9 cellular contexts compared by ENCODE assay signal in genomic region chr11:47406896-47407745, GRCh38. TPM values are rescaled to one million over a fixed set of nuclear protein-coding genes. Genes with fewer than 3 reads are reported as not detected.
DNase-seq lines count a peak whose midpoint lies in the region; ATAC-seq, FAIRE-seq and TF ChIP-seq lines count a peak whose summit lies in the region.
"Had no signal": no experiment of that assay in that cellular context is flagged by ENCODE, and none has a peak within 500 bp of the region (broad histone marks: within the 10 kb centered on the region; RNA-seq: fewer than 3 reads in every experiment).

No MANE protein-coding gene starts in this region.

- no peaks in the 10 kb centered on the region for H3K9me3 ChIP-seq in HepG2 (ENCODE audit: low read length)
- H3K9me3 ChIP-seq in transverse colon: no peaks in the 10 kb centered on the region

- H3K36me3 Mint-ChIP-seq in activated naive CD4-positive, alpha-beta T cell treated with anti-CD3 and anti-CD28 coated beads, Interleukin-2, amount 10 ng/mL, durations not matched to agents 7 days and 5 days: no peaks in the 10 kb centered on the region

- H3K27me3 Mint-ChIP-seq in activated naive CD4-positive, alpha-beta T cell treated with anti-CD3 and anti-CD28 coated beads, Interleukin-2, amount 10 ng/mL, durations not matched to agents 7 days and 5 days: peaks cover 8% of the 10 kb centered on the region

- no peak; the same call in 2 of the 3 replicates for ATAC-seq in HepG2
- no peak for ATAC-seq in HG03097 (IDR thresholded peaks at IDR 0.05; ENCODE audit: low FRiP score, unreplicated experiment)

- BruUV-seq in HepG2 (replicated peaks; lab: Mats Ljungman, UMichigan): TSS peak; percentile 93

- intact Hi-C loops in HepG2 (cut with micrococcal nuclease; ENCODE audit: unreplicated experiment): no loop called here
- intact Hi-C loops in transverse colon (cut with DNase I; ENCODE audit: low total_unique reads): no loop called here

- no peak for DNase-seq in activated naive CD4-positive, alpha-beta T cell treated with anti-CD3 and anti-CD28 coated beads, Interleukin-2, amount 10 ng/mL, durations not matched to agents 7 days and 5 days
- DNase-seq in activated naive CD4-positive, alpha-beta T cell treated with Interleukin-2 at 50 U/mL for 16 hours: no peak
- peak; percentile 58 for DNase-seq in amniotic epithelial cell (ENCODE audit: low read depth)
- no peak for DNase-seq in HepG2 (ENCODE audit: low spot score)
- DNase-seq in transverse colon: no peak
- no peak for DNase-seq in stimulated activated CD4-positive, alpha-beta T cell treated with anti-CD3 and anti-CD28 coated beads, Interleukin-1b, Interleukin-23, amount 100 ng/mL, for 48 hours
- no peak for DNase-seq in HT-29 (ENCODE audit: low spot score)

- peak overlapping the region; percentile 94 for H3K4me2 ChIP-seq in HepG2 (ENCODE audit: low read depth, low read length)

- H3K9me3 Mint-ChIP-seq in activated naive CD4-positive, alpha-beta T cell treated with anti-CD3 and anti-CD28 coated beads, Interleukin-2, amount 10 ng/mL, durations not matched to agents 7 days and 5 days: no peaks in the 10 kb centered on the region

- peaks cover 30% of the 10 kb centered on the region for H3K4me1 Mint-ChIP-seq in activated naive CD4-positive, alpha-beta T cell treated with anti-CD3 and anti-CD28 coated beads, Interleukin-2, amount 10 ng/mL, durations not matched to agents 7 days and 5 days

- H3K79me2 ChIP-seq in HepG2 (ENCODE audit: insufficient read depth, low read length): peaks cover 9% of the 10 kb centered on the region

- H3K4me1 ChIP-seq in HepG2 (ENCODE audit: insufficient read depth, low read length) (peaks cover 53% of the 10 kb centered on the region), transverse colon (peaks cover 16 to 32% (median 27%) of the 10 kb centered on the region in 4 donors)

- peak overlapping the region; percentile 46 for H2AFZ ChIP-seq in HepG2 (ENCODE audit: low read length)

- no peak for FAIRE-seq in HepG2 (lab: Jason Lieb, UNC)

- peak overlapping the region; percentile 57 to 78 (median 69) for H3K4me3 ChIP-seq in HepG2 (replicated peaks in 1 of 3; ENCODE audit: insufficient read depth in 1 of 3, low read depth in 2 of 3, low read length in 3 of 3)
- H3K4me3 ChIP-seq in transverse colon: peak overlapping the region; percentile 47 to 82 (median 74)

- POLR2A ChIA-PET in HepG2 (lab: Yijun Ruan, JAX): interaction anchor here (0.6 to 1.9 kb wide), 6 partner anchors 9 to 47 kb away, joined by 3 to 9 read pairs (median 4); partner anchors contain the start of gene PSMC3

- H3K27me3 ChIP-seq in HepG2 (ENCODE audit: control insufficient read depth in 1 of 2, insufficient read depth in 2 of 2, low read length in 2 of 2): no peaks in the 10 kb centered on the region; a peak in 1 of 5 replicates
- no peaks in the 10 kb centered on the region for H3K27me3 ChIP-seq in transverse colon

- H3K9ac ChIP-seq in HepG2 (ENCODE audit: insufficient read depth, low read depth, low read length): peak overlapping the region; percentile 71

- no peak for TF ChIP-seq RAD21 in HepG2 (CRISPR knock-in tag; IDR thresholded peaks at IDR 0.05)

- in situ Hi-C loops in HepG2 (cut with HindIII; ENCODE audit: extremely low pct_ligation_motif_present, low pct_unique_long_range_greater_than_20kb) (loop anchor here (5.0 kb wide), 1 partner anchor 35 kb away; no protein-coding TSS in a partner anchor), transverse colon (cut with MboI; ENCODE audit: low pct_ligation_motif_present in 1 of 4, low pct_unique_long_range_greater_than_20kb in 1 of 4, low sequenced_read_pairs in 3 of 4) (no loop called here)

- H3K27ac Mint-ChIP-seq in activated naive CD4-positive, alpha-beta T cell treated with anti-CD3 and anti-CD28 coated beads, Interleukin-2, amount 10 ng/mL, durations not matched to agents 7 days and 5 days: peak overlapping the region; percentile 89

- no peaks in the 10 kb centered on the region; a peak in 1 of 5 replicates for H3K36me3 ChIP-seq in HepG2 (replicated peaks in 1 of 2; ENCODE audit: control insufficient read depth in 1 of 2, insufficient read depth in 2 of 2, low read length in 2 of 2)
- no peaks in the 10 kb centered on the region for H3K36me3 ChIP-seq in transverse colon

- TF ChIP-seq CTCF in HepG2 (CRISPR knock-in tag; IDR thresholded peaks at IDR 0.05) (no peak), transverse colon (IDR thresholded peaks at IDR 0.05) (no peak)

- H3K27ac ChIP-seq in HepG2 (ENCODE audit: extremely low read length, insufficient read depth, low read length) (peak overlapping the region; percentile 83), transverse colon (peak overlapping the region; percentile 89 to 99 (median 93))

- peak overlapping the region; percentile 92 for H3K4me3 Mint-ChIP-seq in activated naive CD4-positive, alpha-beta T cell treated with anti-CD3 and anti-CD28 coated beads, Interleukin-2, amount 10 ng/mL, durations not matched to agents 7 days and 5 days

- CTCF ChIA-PET in activated naive CD4-positive, alpha-beta T cell treated with anti-CD3 and anti-CD28 coated beads, Interleukin-2, amount 10 ng/mL, durations not matched to agents 7 days and 5 days (lab: Charles Lee): interaction anchor here (0.8 to 7.8 kb wide), 6 partner anchors 20 to 148 kb away, joined by 3 to 133 read pairs (median 4); no protein-coding TSS in a partner anchor
- CTCF ChIA-PET in HepG2 (lab: Yijun Ruan, JAX; ENCODE audit: low intra/inter-chr PET ratio, low total read pairs): interaction anchor here (2.5 kb wide), 1 partner anchor 33 kb away, joined by 35 read pairs; no protein-coding TSS in a partner anchor

- H4K20me1 ChIP-seq in HepG2 (ENCODE audit: insufficient read depth, low read length): no peaks in the 10 kb centered on the region

- TF ChIP-seq EP300 in HepG2 (IDR thresholded peaks at IDR 0.05; ENCODE audit: low read depth in 2 of 2, low read length in 2 of 2): no peak
- TF ChIP-seq EP300 in HepG2 (CRISPR knock-in tag; IDR thresholded peaks at IDR 0.05; ENCODE audit: borderline replicate concordance): no peak
- no peak for TF ChIP-seq EP300 in transverse colon (IDR thresholded peaks at IDR 0.05; ENCODE audit: low read depth)

- TF ChIP-seq POLR2A in HepG2 (IDR thresholded peaks at IDR 0.05; ENCODE audit: insufficient read depth in 1 of 2, low read depth in 2 of 2, low read length in 2 of 2): 0 out of 4 replicates have a peak, but pooled peaks of 1 of the 2 experiments have one; percentile 8
- TF ChIP-seq POLR2A in transverse colon (IDR thresholded peaks at IDR 0.05): no peak

- 54% methylated on average over 12 of the region's 12 CpGs for WGBS in HepG2 (ENCODE audit: low lambda C conversion rate)
- 57 to 80% methylated on average over 2 to 12 of the region's 12 CpGs for WGBS in transverse colon (ENCODE audit: low coverage in 1 of 2), 2 donors

RNA-seq across cellular contexts. Expression of gene SLC39A13, which starts 1.3 kb away (rescaled TPM):
- 7.2 and 15.3 TPM in 2 replicates for total RNA-seq in HepG2 (2016; rRNA removed; fragmentation: Illumina TruSeq; extraction: Trizol)
- total RNA-seq in HepG2 (2016; cell fraction: cytosol; rRNA removed; fragmentation: Illumina TruSeq; extraction: Trizol; ENCODE audit: low read depth): 5.8 and 6.7 TPM in 2 replicates
- total RNA-seq in HepG2 (2016; cell fraction: insoluble cytoplasmic fraction; rRNA removed; fragmentation: Illumina TruSeq; extraction: Trizol): 5.9 and 15.1 TPM in 2 replicates
- total RNA-seq in HepG2 (2016; cell fraction: membrane; rRNA removed; fragmentation: Illumina TruSeq; extraction: Trizol): 12.4 and 12.8 TPM in 2 replicates
- total RNA-seq in HepG2 (2016; cell fraction: nucleus; rRNA removed; fragmentation: Illumina TruSeq; extraction: Trizol): 13.7 and 15.1 TPM in 2 replicates
- polyA plus RNA-seq in HepG2 (2011; rRNA removed): 30.5 and 40.7 TPM in 2 replicates
- 23.0 and 34.8 TPM in 2 replicates for polyA plus RNA-seq in HepG2 (2011; cell fraction: cytosol; rRNA removed)
- polyA plus RNA-seq in HepG2 (2011; cell fraction: nucleus; rRNA removed): 143 and 176 TPM in 2 replicates
- 13.2 and 20.5 TPM in 2 replicates for polyA plus RNA-seq in HepG2 (2012)
- 9.4 and 9.7 TPM in 2 replicates for polyA plus RNA-seq in HepG2 (2016; cell fraction: cytosol; fragmentation: Illumina TruSeq; extraction: Trizol; ENCODE audit: low read depth)
- 6.9 and 7.7 TPM in 2 replicates for polyA plus RNA-seq in HepG2 (2016; cell fraction: insoluble cytoplasmic fraction; fragmentation: Illumina TruSeq; extraction: Trizol; ENCODE audit: low read depth)
- polyA plus RNA-seq in HepG2 (2016; cell fraction: membrane; fragmentation: Illumina TruSeq; extraction: Trizol; ENCODE audit: low read depth): 11.6 and 15.3 TPM in 2 replicates
- 31.2 and 34.6 TPM in 2 replicates for polyA plus RNA-seq in HepG2 (2016; cell fraction: nucleus; fragmentation: Illumina TruSeq; extraction: Trizol; ENCODE audit: insufficient read depth, low read depth)
- 14.8 and 27.8 TPM in 2 replicates for polyA minus RNA-seq in HepG2 (2011; rRNA and poly(A)+ RNA removed; ENCODE audit: low replicate concordance)
- 8.2 and 8.5 TPM in 2 replicates for polyA minus RNA-seq in HepG2 (2011; cell fraction: cytosol; rRNA and poly(A)+ RNA removed)
- 15.2 and 17.7 TPM in 2 replicates for polyA minus RNA-seq in HepG2 (2011; cell fraction: nucleus; rRNA and poly(A)+ RNA removed)
- total RNA-seq in transverse colon: 10 to 100 TPM; 19.9 to 56.9 (median 43.1) TPM
- total RNA-seq in HT-29 (2014; rRNA removed; shearing (Covaris generic)): 56.0 and 67.0 TPM in 2 replicates

RNA-seq across cellular contexts. Expression of gene PSMC3, which starts 19.1 kb away (rescaled TPM):
- total RNA-seq in HepG2 (2016; rRNA removed; fragmentation: Illumina TruSeq; extraction: Trizol) (214 and 279 TPM in 2 replicates), transverse colon (100 to 1,000 TPM in 2 of 4 donors, 10 to 100 TPM in 2; 56.5 to 252 (median 91.4) TPM)
- 50.9 and 53.3 TPM in 2 replicates for total RNA-seq in HepG2 (2016; cell fraction: cytosol; rRNA removed; fragmentation: Illumina TruSeq; extraction: Trizol; ENCODE audit: low read depth)
- total RNA-seq in HepG2 (2016; cell fraction: insoluble cytoplasmic fraction; rRNA removed; fragmentation: Illumina TruSeq; extraction: Trizol): 219 and 288 TPM in 2 replicates
- 67.5 and 75.1 TPM in 2 replicates for total RNA-seq in HepG2 (2016; cell fraction: membrane; rRNA removed; fragmentation: Illumina TruSeq; extraction: Trizol)
- 86.3 and 92.9 TPM in 2 replicates for total RNA-seq in HepG2 (2016; cell fraction: nucleus; rRNA removed; fragmentation: Illumina TruSeq; extraction: Trizol)
- polyA plus RNA-seq in HepG2 (2011; rRNA removed): 66.7 and 75.8 TPM in 2 replicates
- 95.2 and 102 TPM in 2 replicates for polyA plus RNA-seq in HepG2 (2011; cell fraction: cytosol; rRNA removed)
- 41.7 and 44.9 TPM in 2 replicates for polyA plus RNA-seq in HepG2 (2011; cell fraction: nucleus; rRNA removed)
- polyA plus RNA-seq in HepG2 (2012): 71.8 and 98.0 TPM in 2 replicates
- 52.7 and 54.7 TPM in 2 replicates for polyA plus RNA-seq in HepG2 (2016; cell fraction: cytosol; fragmentation: Illumina TruSeq; extraction: Trizol; ENCODE audit: low read depth)
- 298 and 314 TPM in 2 replicates for polyA plus RNA-seq in HepG2 (2016; cell fraction: insoluble cytoplasmic fraction; fragmentation: Illumina TruSeq; extraction: Trizol; ENCODE audit: low read depth)
- 58.7 and 63.6 TPM in 2 replicates for polyA plus RNA-seq in HepG2 (2016; cell fraction: membrane; fragmentation: Illumina TruSeq; extraction: Trizol; ENCODE audit: low read depth)
- polyA plus RNA-seq in HepG2 (2016; cell fraction: nucleus; fragmentation: Illumina TruSeq; extraction: Trizol; ENCODE audit: insufficient read depth, low read depth): 117 and 127 TPM in 2 replicates
- polyA minus RNA-seq in HepG2 (2011; rRNA and poly(A)+ RNA removed; ENCODE audit: low replicate concordance): 52.6 and 310 TPM in 2 replicates
- 39.1 and 44.3 TPM in 2 replicates for polyA minus RNA-seq in HepG2 (2011; cell fraction: cytosol; rRNA and poly(A)+ RNA removed)
- polyA minus RNA-seq in HepG2 (2011; cell fraction: nucleus; rRNA and poly(A)+ RNA removed): 51.1 and 58.3 TPM in 2 replicates
- total RNA-seq in HT-29 (2014; rRNA removed; shearing (Covaris generic)): 206 and 222 TPM in 2 replicates

RNA-seq across cellular contexts. Expression of gene SPI1, which starts 28.8 kb away (rescaled TPM):
- not detected in 2 replicates for total RNA-seq in HepG2 (2016; rRNA removed; fragmentation: Illumina TruSeq; extraction: Trizol)
- total RNA-seq in HepG2 (2016; cell fraction: cytosol; rRNA removed; fragmentation: Illumina TruSeq; extraction: Trizol; ENCODE audit: low read depth): not detected in 2 replicates
- not detected in 2 replicates for total RNA-seq in HepG2 (2016; cell fraction: insoluble cytoplasmic fraction; rRNA removed; fragmentation: Illumina TruSeq; extraction: Trizol)
- total RNA-seq in HepG2 (2016; cell fraction: membrane; rRNA removed; fragmentation: Illumina TruSeq; extraction: Trizol): not detected in 2 replicates
- not detected in 2 replicates for total RNA-seq in HepG2 (2016; cell fraction: nucleus; rRNA removed; fragmentation: Illumina TruSeq; extraction: Trizol)
- not detected in 2 replicates for polyA plus RNA-seq in HepG2 (2011; rRNA removed)
- not detected in 2 replicates for polyA plus RNA-seq in HepG2 (2011; cell fraction: cytosol; rRNA removed)
- not detected in 2 replicates for polyA plus RNA-seq in HepG2 (2011; cell fraction: nucleus; rRNA removed)
- polyA plus RNA-seq in HepG2 (2012): not detected in 2 replicates
- polyA plus RNA-seq in HepG2 (2016; cell fraction: cytosol; fragmentation: Illumina TruSeq; extraction: Trizol; ENCODE audit: low read depth): not detected in 2 replicates
- polyA plus RNA-seq in HepG2 (2016; cell fraction: insoluble cytoplasmic fraction; fragmentation: Illumina TruSeq; extraction: Trizol; ENCODE audit: low read depth): not detected in 2 replicates
- not detected in 2 replicates for polyA plus RNA-seq in HepG2 (2016; cell fraction: membrane; fragmentation: Illumina TruSeq; extraction: Trizol; ENCODE audit: low read depth)
- not detected in 2 replicates for polyA plus RNA-seq in HepG2 (2016; cell fraction: nucleus; fragmentation: Illumina TruSeq; extraction: Trizol; ENCODE audit: insufficient read depth, low read depth)
- 0.61 and 0.70 TPM in 2 replicates for polyA minus RNA-seq in HepG2 (2011; rRNA and poly(A)+ RNA removed; ENCODE audit: low replicate concordance)
- not detected in 2 replicates for polyA minus RNA-seq in HepG2 (2011; cell fraction: cytosol; rRNA and poly(A)+ RNA removed)
- not detected in 2 replicates for polyA minus RNA-seq in HepG2 (2011; cell fraction: nucleus; rRNA and poly(A)+ RNA removed)
- total RNA-seq in transverse colon: 10 to 100 TPM in 2 of 4 donors, 1 to 10 TPM in 2; 7.1 to 35.5 (median 17.2) TPM
- not detected in 2 replicates for total RNA-seq in HT-29 (2014; rRNA removed; shearing (Covaris generic))
- total RNA-seq: dermis microvascular lymphatic vessel endothelial cell had no signal

RNA-seq across cellular contexts. Expression of gene RAPSN, which starts 41.8 kb away (rescaled TPM):
- total RNA-seq in HepG2 (2016; rRNA removed; fragmentation: Illumina TruSeq; extraction: Trizol) (0.60 and 1.2 TPM in 2 replicates), transverse colon (not detected)
- total RNA-seq in HepG2 (2016; cell fraction: cytosol; rRNA removed; fragmentation: Illumina TruSeq; extraction: Trizol; ENCODE audit: low read depth): 0.91 and 1.4 TPM in 2 replicates
- total RNA-seq in HepG2 (2016; cell fraction: insoluble cytoplasmic fraction; rRNA removed; fragmentation: Illumina TruSeq; extraction: Trizol): 1.0 and 1.7 TPM in 2 replicates
- 1.2 and 1.4 TPM in 2 replicates for total RNA-seq in HepG2 (2016; cell fraction: membrane; rRNA removed; fragmentation: Illumina TruSeq; extraction: Trizol)
- 0.72 and 1.2 TPM in 2 replicates for total RNA-seq in HepG2 (2016; cell fraction: nucleus; rRNA removed; fragmentation: Illumina TruSeq; extraction: Trizol)
- polyA plus RNA-seq in HepG2 (2011; rRNA removed): 0.15 and 0.40 TPM in 2 replicates
- polyA plus RNA-seq in HepG2 (2011; cell fraction: cytosol; rRNA removed): 0.13 and 0.14 TPM in 2 replicates
- polyA plus RNA-seq in HepG2 (2011; cell fraction: nucleus; rRNA removed): 0.77 and 1.1 TPM in 2 replicates
- polyA plus RNA-seq in HepG2 (2012): 0.79 and 0.80 TPM in 2 replicates
- polyA plus RNA-seq in HepG2 (2016; cell fraction: cytosol; fragmentation: Illumina TruSeq; extraction: Trizol; ENCODE audit: low read depth): 0.51 and 1.2 TPM in 2 replicates
- polyA plus RNA-seq in HepG2 (2016; cell fraction: insoluble cytoplasmic fraction; fragmentation: Illumina TruSeq; extraction: Trizol; ENCODE audit: low read depth): 0.83 and 0.93 TPM in 2 replicates
- 0.44 TPM in 1 of 2 replicates, not detected in the other for polyA plus RNA-seq in HepG2 (2016; cell fraction: membrane; fragmentation: Illumina TruSeq; extraction: Trizol; ENCODE audit: low read depth)
- polyA plus RNA-seq in HepG2 (2016; cell fraction: nucleus; fragmentation: Illumina TruSeq; extraction: Trizol; ENCODE audit: insufficient read depth, low read depth): 2.3 and 3.6 TPM in 2 replicates
- 0.16 and 0.64 TPM in 2 replicates for polyA minus RNA-seq in HepG2 (2011; rRNA and poly(A)+ RNA removed; ENCODE audit: low replicate concordance)
- not detected in 2 replicates for polyA minus RNA-seq in HepG2 (2011; cell fraction: cytosol; rRNA and poly(A)+ RNA removed)
- polyA minus RNA-seq in HepG2 (2011; cell fraction: nucleus; rRNA and poly(A)+ RNA removed): 0.75 and 1.2 TPM in 2 replicates
- total RNA-seq in HT-29 (2014; rRNA removed; shearing (Covaris generic)): not detected in 2 replicates

RNA-seq across cellular contexts. Expression of gene MYBPC3, which starts 54.6 kb away (rescaled TPM):
- total RNA-seq in HepG2 (2016; rRNA removed; fragmentation: Illumina TruSeq; extraction: Trizol): not detected in 2 replicates
- total RNA-seq in HepG2 (2016; cell fraction: cytosol; rRNA removed; fragmentation: Illumina TruSeq; extraction: Trizol; ENCODE audit: low read depth): not detected in 2 replicates
- total RNA-seq in HepG2 (2016; cell fraction: insoluble cytoplasmic fraction; rRNA removed; fragmentation: Illumina TruSeq; extraction: Trizol): not detected in 2 replicates
- not detected in 2 replicates for total RNA-seq in HepG2 (2016; cell fraction: membrane; rRNA removed; fragmentation: Illumina TruSeq; extraction: Trizol)
- total RNA-seq in HepG2 (2016; cell fraction: nucleus; rRNA removed; fragmentation: Illumina TruSeq; extraction: Trizol): not detected in 2 replicates
- 0.01 TPM in 1 of 2 replicates, not detected in the other for polyA plus RNA-seq in HepG2 (2011; rRNA removed)
- polyA plus RNA-seq in HepG2 (2011; cell fraction: cytosol; rRNA removed): not detected in 2 replicates
- not detected in 2 replicates for polyA plus RNA-seq in HepG2 (2011; cell fraction: nucleus; rRNA removed)
- not detected in 2 replicates for polyA plus RNA-seq in HepG2 (2012)
- polyA plus RNA-seq in HepG2 (2016; cell fraction: cytosol; fragmentation: Illumina TruSeq; extraction: Trizol; ENCODE audit: low read depth): not detected in 2 replicates
- polyA plus RNA-seq in HepG2 (2016; cell fraction: insoluble cytoplasmic fraction; fragmentation: Illumina TruSeq; extraction: Trizol; ENCODE audit: low read depth): not detected in 2 replicates
- polyA plus RNA-seq in HepG2 (2016; cell fraction: membrane; fragmentation: Illumina TruSeq; extraction: Trizol; ENCODE audit: low read depth): not detected in 2 replicates
- polyA plus RNA-seq in HepG2 (2016; cell fraction: nucleus; fragmentation: Illumina TruSeq; extraction: Trizol; ENCODE audit: insufficient read depth, low read depth): not detected in 2 replicates
- polyA minus RNA-seq in HepG2 (2011; rRNA and poly(A)+ RNA removed; ENCODE audit: low replicate concordance): not detected in 2 replicates
- not detected in 2 replicates for polyA minus RNA-seq in HepG2 (2011; cell fraction: cytosol; rRNA and poly(A)+ RNA removed)
- not detected in 2 replicates for polyA minus RNA-seq in HepG2 (2011; cell fraction: nucleus; rRNA and poly(A)+ RNA removed)
- not detected for total RNA-seq in transverse colon
- total RNA-seq in HT-29 (2014; rRNA removed; shearing (Covaris generic)): 0.05 TPM in 1 of 2 replicates, not detected in the other
- total RNA-seq: dermis microvascular lymphatic vessel endothelial cell had no signal
